ENCODE assay signal across 8 cellular contexts in genomic region chr16:46972429-46972970, GRCh38. TPM values are rescaled to one million over a fixed set of nuclear protein-coding genes. Genes with fewer than 3 reads are reported as not detected.
DNase-seq lines count a peak whose midpoint lies in the region; ATAC-seq and TF ChIP-seq lines count a peak whose summit lies in the region.

No MANE protein-coding gene starts in this region.

- H2AFZ ChIP-seq in neuronal stem cell (ENCODE audit: low read length): peak overlapping the region; percentile 90

- DNase-seq in activated naive CD4-positive, alpha-beta T cell treated with anti-CD3 and anti-CD28 coated beads for 36 hours: no peak
- DNase-seq in activated naive CD4-positive, alpha-beta T cell treated with Interleukin-2 at 50 U/mL for 16 hours: no peak
- DNase-seq in T-helper 2 cell treated with Interferon-gamma antibody and Interleukin-4, amounts not matched to agents 5 μg/mL and 100 μg/mL, for 36 hours (ENCODE audit: low spot score): no peak
- peak; percentile 23 for DNase-seq in fibroblast of mammary gland (ENCODE audit: low read depth)
- DNase-seq in neuronal stem cell (ENCODE audit: low spot score): no peak
- no peak for DNase-seq in posterior cingulate gyrus

- peak overlapping the region; percentile 93 for H3K4me3 Mint-ChIP-seq in activated naive CD4-positive, alpha-beta T cell treated with anti-CD3 and anti-CD28 coated beads for 36 hours
- H3K4me3 Mint-ChIP-seq in IgD-negative memory B cell: peak overlapping the region; percentile 87 to 96 (median 94)
- H3K4me3 Mint-ChIP-seq in T-helper 2 cell treated with Interferon-gamma antibody and Interleukin-4, amounts not matched to agents 5 μg/mL and 100 μg/mL, for 36 hours: peak overlapping the region; percentile 97

- H3K27me3 Mint-ChIP-seq in activated naive CD4-positive, alpha-beta T cell treated with anti-CD3 and anti-CD28 coated beads for 36 hours (ENCODE audit: low read depth): no peaks in the 10 kb centered on the region
- H3K27me3 Mint-ChIP-seq in IgD-negative memory B cell: no peaks in the 10 kb centered on the region
- H3K27me3 Mint-ChIP-seq in T-helper 2 cell treated with Interferon-gamma antibody and Interleukin-4, amounts not matched to agents 5 μg/mL and 100 μg/mL, for 36 hours (ENCODE audit: low read depth): no peaks in the 10 kb centered on the region

- no peak overlapping the region for H2AK5ac ChIP-seq in neuronal stem cell (ENCODE audit: low read depth, low read length)

- H3K27me3 ChIP-seq in neuronal stem cell (ENCODE audit: control insufficient read depth in 3 of 3, insufficient read depth in 3 of 3, low read depth in 1 of 3, low read length in 3 of 3): no peaks in the 10 kb centered on the region

- H3K14ac ChIP-seq in neuronal stem cell (ENCODE audit: low read length): no peak overlapping the region

- no peak overlapping the region for H2BK12ac ChIP-seq in neuronal stem cell (ENCODE audit: low read length)

- no peak overlapping the region for H3K4ac ChIP-seq in neuronal stem cell (ENCODE audit: low read length)

- H2BK15ac ChIP-seq in neuronal stem cell (ENCODE audit: low read length): no peak overlapping the region

- CTCF ChIA-PET in activated naive CD4-positive, alpha-beta T cell treated with anti-CD3 and anti-CD28 coated beads for 36 hours (lab: Charles Lee): interaction anchor here (1.0 to 1.3 kb wide), 3 partner anchors 25 to 169 kb away, joined by 3 to 4 read pairs (median 3); no protein-coding TSS in a partner anchor

- peaks cover 4% of the 10 kb centered on the region for H3K79me1 ChIP-seq in neuronal stem cell (ENCODE audit: low read depth, low read length)

- H3K4me1 Mint-ChIP-seq in activated naive CD4-positive, alpha-beta T cell treated with anti-CD3 and anti-CD28 coated beads for 36 hours (ENCODE audit: low read depth): peaks cover 67% of the 10 kb centered on the region
- peaks cover 22 to 40% (median 27%) of the 10 kb centered on the region in 3 donors for H3K4me1 Mint-ChIP-seq in IgD-negative memory B cell
- peaks cover 42% of the 10 kb centered on the region for H3K4me1 Mint-ChIP-seq in T-helper 2 cell treated with Interferon-gamma antibody and Interleukin-4, amounts not matched to agents 5 μg/mL and 100 μg/mL, for 36 hours (ENCODE audit: low read depth)

- ATAC-seq in GM21529 (IDR thresholded peaks at IDR 0.05; ENCODE audit: unreplicated experiment): no peak

- H3K9me3 ChIP-seq in neuronal stem cell (replicated peaks in 1 of 2; ENCODE audit: control insufficient read depth in 2 of 2, insufficient read depth in 1 of 2, low read depth in 1 of 2, low read length in 2 of 2): no peaks in the 10 kb centered on the region

- intact Hi-C loops in activated naive CD4-positive, alpha-beta T cell treated with anti-CD3 and anti-CD28 coated beads for 36 hours (cut with micrococcal nuclease): loop anchor here (1.0 to 5.0 kb wide), 9 partner anchors 11 to 1638 kb away; partner anchors contain the start of genes ITFG1, N4BP1, NETO2 and PHKB
- intact Hi-C loops in posterior cingulate gyrus (cut with DNase I): no loop called here

- no peak overlapping the region for H4K91ac ChIP-seq in neuronal stem cell (ENCODE audit: low read depth, low read length, poor library complexity)

- no peak overlapping the region for H3K18ac ChIP-seq in neuronal stem cell (ENCODE audit: low read length)

- H3K27ac ChIP-seq in neuronal stem cell (replicated peaks; ENCODE audit: low read length): no peak overlapping the region

- peaks cover 16 to 41% of the 10 kb centered on the region in 2 donors for H3K36me3 ChIP-seq in neuronal stem cell (replicated peaks in 1 of 2; ENCODE audit: control insufficient read depth in 2 of 2, insufficient read depth in 2 of 2, low read length in 2 of 2)

- no peak overlapping the region for H4K8ac ChIP-seq in neuronal stem cell (ENCODE audit: low read depth, low read length)

- no CpG with 5 or more reads among the region's 20 CpGs for WGBS in neuronal stem cell (ENCODE audit: extremely low coverage in 2 of 2, insufficient read length in 2 of 2, insufficient replicate concordance in 1 of 2), 2 donors

- peak overlapping the region; percentile 78 for H3K9ac ChIP-seq in neuronal stem cell (ENCODE audit: low read depth, low read length, poor library complexity)

- peak overlapping the region; percentile 63 for H3K4me2 ChIP-seq in neuronal stem cell (ENCODE audit: insufficient read depth, low read length, poor library complexity, severe bottlenecking)

- H3K4me3 ChIP-seq in fibroblast of mammary gland (ENCODE audit: control insufficient read depth, low read depth, low read length): peak overlapping the region; percentile 88
- H3K4me3 ChIP-seq in neuronal stem cell (ENCODE audit: low read length in 2 of 2): peak overlapping the region; percentile 96 to 97

- peak overlapping the region; percentile 1 for H3K23ac ChIP-seq in neuronal stem cell (ENCODE audit: low read depth, low read length, poor library complexity)

- peaks cover 7 to 23% of the 10 kb centered on the region in 2 donors for H3K4me1 ChIP-seq in neuronal stem cell (ENCODE audit: control insufficient read depth in 2 of 2, insufficient read depth in 1 of 2, low read depth in 1 of 2, low read length in 2 of 2)

- peak overlapping the region; percentile 90 for H3K27ac Mint-ChIP-seq in activated naive CD4-positive, alpha-beta T cell treated with anti-CD3 and anti-CD28 coated beads for 36 hours
- peak overlapping the region; percentile 89 to 98 (median 98) for H3K27ac Mint-ChIP-seq in IgD-negative memory B cell
- peak overlapping the region; percentile 92 for H3K27ac Mint-ChIP-seq in T-helper 2 cell treated with Interferon-gamma antibody and Interleukin-4, amounts not matched to agents 5 μg/mL and 100 μg/mL, for 36 hours

- H3K9me3 Mint-ChIP-seq in activated naive CD4-positive, alpha-beta T cell treated with anti-CD3 and anti-CD28 coated beads for 36 hours: no peaks in the 10 kb centered on the region
- no peaks in the 10 kb centered on the region for H3K9me3 Mint-ChIP-seq in IgD-negative memory B cell
- H3K9me3 Mint-ChIP-seq in T-helper 2 cell treated with Interferon-gamma antibody and Interleukin-4, amounts not matched to agents 5 μg/mL and 100 μg/mL, for 36 hours: no peaks in the 10 kb centered on the region

- peak overlapping the region; percentile 7 for H2BK5ac ChIP-seq in neuronal stem cell (ENCODE audit: low read length)

- H3K36me3 Mint-ChIP-seq in activated naive CD4-positive, alpha-beta T cell treated with anti-CD3 and anti-CD28 coated beads for 36 hours (ENCODE audit: low read depth): peaks cover 33% of the 10 kb centered on the region
- peaks cover 6% of the 10 kb centered on the region for H3K36me3 Mint-ChIP-seq in IgD-negative memory B cell
- peaks cover 36% of the 10 kb centered on the region for H3K36me3 Mint-ChIP-seq in T-helper 2 cell treated with Interferon-gamma antibody and Interleukin-4, amounts not matched to agents 5 μg/mL and 100 μg/mL, for 36 hours (ENCODE audit: low read depth)

- no peak overlapping the region for H2BK120ac ChIP-seq in neuronal stem cell (ENCODE audit: low read depth, low read length)

- TF ChIP-seq CTCF in fibroblast of mammary gland (conservative IDR thresholded peaks at IDR 0.05; ENCODE audit: control insufficient read depth, insufficient read depth, low read depth, low read length): no peak

RNA-seq across cellular contexts. Expression of gene DNAJA2, which starts 1.0 kb away (rescaled TPM):
- 10 to 100 TPM; 56.9 to 59.9 TPM for total RNA-seq in activated naive CD4-positive, alpha-beta T cell treated with anti-CD3 and anti-CD28 coated beads for 36 hours
- 76.2 TPM for polyA plus RNA-seq in IgD-negative memory B cell
- 38.1 TPM for polyA plus RNA-seq in neuronal stem cell (2013, experiment 1 of 2)
- polyA plus RNA-seq in neuronal stem cell (2013, experiment 2 of 2): 38.0 TPM
